ENCODE assay signal across 9 cellular contexts in genomic region chr19:54096642-54097106, GRCh38. TPM values are rescaled to one million over a fixed set of nuclear protein-coding genes. Genes with fewer than 3 reads are reported as not detected.
DNase-seq lines count a peak whose midpoint lies in the region; ATAC-seq and TF ChIP-seq lines count a peak whose summit lies in the region.
"Had no signal": no experiment of that assay in that cellular context is flagged by ENCODE, and none has a peak within 500 bp of the region (broad histone marks: within the 10 kb centered on the region; RNA-seq: fewer than 3 reads in every experiment).

No MANE protein-coding gene starts in this region.

- H2AK9ac ChIP-seq in IMR-90 (replicated peaks; ENCODE audit: low read depth, low read length, poor library complexity), result peak overlapping the region; percentile 37

- in situ Hi-C loops in IMR-90 (cut with MboI; ENCODE audit: low sequenced_read_pairs), result no loop called here
- in situ Hi-C loops in ACHN (cut with HindIII; ENCODE audit: low pct_ligation_motif_present, low pct_unique_long_range_greater_than_20kb, low sequenced_read_pairs), result no loop called here

- H3K27ac Mint-ChIP-seq in activated naive CD8-positive, alpha-beta T cell, result no peak overlapping the region

- H3K14ac ChIP-seq in IMR-90 (replicated peaks; ENCODE audit: low read depth, low read length), result no peak overlapping the region

- H2AK5ac ChIP-seq in IMR-90 (ENCODE audit: low read depth, low read length), result no peak overlapping the region

- peaks cover 9% of the 10 kb centered on the region for H3K27me3 Mint-ChIP-seq in activated naive CD8-positive, alpha-beta T cell

- peaks cover 49% of the 10 kb centered on the region for H3K4me1 ChIP-seq in BLaER1
- H3K4me1 ChIP-seq in IMR-90 (ENCODE audit: control insufficient read depth, insufficient read depth, low read length), result peaks cover 6% of the 10 kb centered on the region
- H3K4me1 ChIP-seq in iPS-18a (ENCODE audit: control insufficient read depth, low read depth, low read length), result peaks cover 8% of the 10 kb centered on the region
- peaks cover 0 to 22% (median 13%) of the 10 kb centered on the region in 4 donors for H3K4me1 ChIP-seq in stomach
- H3K4me1 ChIP-seq in thyroid gland, result peaks cover 5 to 8% of the 10 kb centered on the region in 2 donors

- ATAC-seq in IMR-90 (ENCODE audit: low read depth), result peak; percentile 56

- no TSS peak for BruUV-seq in IMR-90 (replicated peaks; lab: Mats Ljungman, UMichigan)

- H2BK20ac ChIP-seq in IMR-90 (ENCODE audit: low read depth, low read length), result no peak overlapping the region

- TF ChIP-seq EP300 in stomach (IDR thresholded peaks at IDR 0.05), result no peak

- H4K20me1 ChIP-seq in BLaER1 (no peaks in the 10 kb centered on the region), IMR-90 (ENCODE audit: insufficient read depth, low read length) (no peaks in the 10 kb centered on the region)

- CTCF ChIA-PET in IMR-90 (lab: Yijun Ruan, JAX), result interaction anchor here (1.4 kb wide), 1 partner anchor 65 kb away, joined by 3 read pairs; no protein-coding TSS in a partner anchor

- POLR2A ChIA-PET in IMR-90 (lab: Charles Lee; ENCODE audit: unreplicated experiment), result no interaction called here

- DNase-seq in IMR-90, result peak; percentile 17
- no peak for DNase-seq in stomach
- DNase-seq in thyroid gland, result no peak
- no peak for DNase-seq in ACHN
- no peak for DNase-seq in HT-29 (ENCODE audit: low spot score)

- TF ChIP-seq RAD21 in IMR-90 (IDR thresholded peaks at IDR 0.05; ENCODE audit: low read length), result no peak; the same call in 1 of the 2 replicates

- no peak for TF ChIP-seq POLR2A in IMR-90 (IDR thresholded peaks at IDR 0.05; ENCODE audit: low read depth, low read length)
- TF ChIP-seq POLR2A in stomach (IDR thresholded peaks at IDR 0.05), result no peak
- TF ChIP-seq POLR2A in thyroid gland (IDR thresholded peaks at IDR 0.05), result no peak

- H3K27me3 ChIP-seq in BLaER1 (peaks cover 46% of the 10 kb centered on the region), IMR-90 (ENCODE audit: control insufficient read depth, insufficient read depth, low read length) (peaks cover 3% of the 10 kb centered on the region; the same call in 1 of the 2 replicates), iPS-18a (ENCODE audit: control insufficient read depth, insufficient read depth, low read length) (peaks cover 29% of the 10 kb centered on the region), stomach (peaks cover 0 to 31% (median 19%) of the 10 kb centered on the region in 3 donors), thyroid gland (peaks cover 4% of the 10 kb centered on the region)

- H3K36me3 ChIP-seq in BLaER1, result no peaks in the 10 kb centered on the region
- no peaks in the 10 kb centered on the region for H3K36me3 ChIP-seq in IMR-90 (ENCODE audit: control insufficient read depth, insufficient read depth, low read length)
- H3K36me3 ChIP-seq in iPS-18a (ENCODE audit: control insufficient read depth, low read depth, low read length), result no peaks in the 10 kb centered on the region
- H3K36me3 ChIP-seq in stomach, result no peaks in the 10 kb centered on the region
- no peaks in the 10 kb centered on the region for H3K36me3 ChIP-seq in thyroid gland

- no peaks in the 10 kb centered on the region for H3K79me1 ChIP-seq in IMR-90 (ENCODE audit: low read depth in 1 of 2, low read length in 2 of 2)

- 0 out of 2 replicates have a peak overlapping the region, but pooled peaks have one; percentile 8 for H3K4ac ChIP-seq in IMR-90 (ENCODE audit: low read depth, low read length)

- peak overlapping the region; percentile 30; the same call in 1 of the 2 replicates for H4K5ac ChIP-seq in IMR-90 (ENCODE audit: low read depth, low read length)

- H2BK120ac ChIP-seq in IMR-90 (ENCODE audit: low read depth, low read length), result no peak overlapping the region

- H3K4me3 ChIP-seq in BLaER1 (peak overlapping the region; percentile 53; the same call in 1 of the 2 replicates), IMR-90 (ENCODE audit: insufficient read depth, low read depth, low read length) (peak overlapping the region; percentile 38), iPS-18a (ENCODE audit: low read length) (peak overlapping the region; percentile 59), stomach (peak overlapping the region in 3 of 4 donors; percentile 18 to 50 (median 49)), thyroid gland (replicated peaks in 1 of 3) (no peak overlapping the region)

- peaks cover 10% of the 10 kb centered on the region for H3K4me1 Mint-ChIP-seq in activated naive CD8-positive, alpha-beta T cell (ENCODE audit: low read depth)

- no peak overlapping the region for H3K56ac ChIP-seq in IMR-90 (ENCODE audit: extremely low read depth, insufficient read depth, low read length)

- no peaks in the 10 kb centered on the region for H3K9me1 ChIP-seq in IMR-90 (ENCODE audit: insufficient read depth, low read length)

- peaks cover 18% of the 10 kb centered on the region for H3K9me3 ChIP-seq in BLaER1
- H3K9me3 ChIP-seq in IMR-90 (ENCODE audit: control insufficient read depth, insufficient read depth, low read length), result no peaks in the 10 kb centered on the region
- no peaks in the 10 kb centered on the region for H3K9me3 ChIP-seq in iPS-18a (ENCODE audit: control insufficient read depth, low read depth, low read length)
- H3K9me3 ChIP-seq in stomach, result no peaks in the 10 kb centered on the region
- H3K9me3 ChIP-seq in thyroid gland, result no peaks in the 10 kb centered on the region

- peak overlapping the region; percentile 65 for H3K4me3 Mint-ChIP-seq in activated naive CD8-positive, alpha-beta T cell

- dilution Hi-C loops in IMR-90 (cut with HindIII; ENCODE audit: low sequenced_read_pairs, unreplicated experiment), result no loop called here

- 12% methylated on average over 5 of the region's 14 CpGs; no CpG with 5 or more reads in 1 of the 2 experiments for WGBS in IMR-90 (ENCODE audit: extremely low coverage in 2 of 2, insufficient read length in 1 of 2), 2 experiments
- 8 to 17% (median 11%) methylated on average over 14 of the region's 14 CpGs for WGBS in stomach, 5 donors
- 13 to 17% methylated on average over 13 of the region's 14 CpGs for WGBS in thyroid gland, 2 donors

- H3K27ac ChIP-seq in BLaER1 (peak overlapping the region; percentile 37; the same call in 1 of the 2 replicates), IMR-90 (ENCODE audit: insufficient read depth, low read length) (no peak overlapping the region), iPS-18a (ENCODE audit: low read length) (no peak overlapping the region), stomach (peak overlapping the region in 2 of 5 donors; percentile 60 to 72), thyroid gland (no peak overlapping the region)

- intact Hi-C loops in IMR-90 (cut with micrococcal nuclease) (loop anchor here (5.0 to 10.0 kb wide), 2 partner anchors 289 to 762 kb away; partner anchors contain the start of gene ZNF845), stomach (cut with DNase I; ENCODE audit: low total_unique reads) (no loop called here), thyroid gland (cut with DNase I) (no loop called here)

- peak overlapping the region; percentile 97 for H2AFZ ChIP-seq in IMR-90 (replicated peaks; ENCODE audit: low read length, poor library complexity)

- no peaks in the 10 kb centered on the region for H3K9me3 Mint-ChIP-seq in activated naive CD8-positive, alpha-beta T cell (ENCODE audit: low read depth)

- H4K8ac ChIP-seq in IMR-90 (ENCODE audit: low read depth in 2 of 2, low read length in 2 of 2), result peak overlapping the region; percentile 32 to 63; a peak in 3 of 4 replicates

- H3K23ac ChIP-seq in IMR-90 (ENCODE audit: low read depth, low read length), result no peak overlapping the region

- TF ChIP-seq CTCF in IMR-90 (conservative IDR thresholded peaks at IDR 0.05; ENCODE audit: low read depth, low read length), result peak; percentile 34
- TF ChIP-seq CTCF in stomach (IDR thresholded peaks at IDR 0.05), result no peak
- no peak for TF ChIP-seq CTCF in thyroid gland (IDR thresholded peaks at IDR 0.05)

- no peak overlapping the region for H3K18ac ChIP-seq in IMR-90 (ENCODE audit: low read depth, low read length)

- no peaks in the 10 kb centered on the region for H3K36me3 Mint-ChIP-seq in activated naive CD8-positive, alpha-beta T cell

- H2BK15ac ChIP-seq in IMR-90 (ENCODE audit: low read depth, low read length), result no peak overlapping the region

- peak overlapping the region; percentile 41; the same call in 1 of the 2 replicates for H4K91ac ChIP-seq in IMR-90 (ENCODE audit: insufficient read depth, low read depth, low read length)

- H2BK5ac ChIP-seq in IMR-90 (ENCODE audit: low read depth, low read length, poor library complexity, severe bottlenecking), result no peak overlapping the region

- peak overlapping the region; percentile 91 for H3K4me2 ChIP-seq in BLaER1
- H3K4me2 ChIP-seq in IMR-90 (ENCODE audit: low read depth, low read length), result peak overlapping the region; percentile 79

- H3K9ac ChIP-seq in BLaER1, result no peak overlapping the region
- peak overlapping the region; percentile 36; the same call in 1 of the 2 replicates for H3K9ac ChIP-seq in IMR-90 (ENCODE audit: low read depth, low read length)
- peak overlapping the region; percentile 42 for H3K9ac ChIP-seq in iPS-18a (ENCODE audit: low read length)

RNA-seq across cellular contexts. Expression of gene OSCAR, which starts 3.9 kb away (rescaled TPM):
- total RNA-seq in IMR-90 (2012; rRNA removed) (not detected in 2 replicates), stomach (1 to 10 TPM in 1 of 5 donors, under 1 TPM in 1, not detected in 3; 0.45 to 2.6 TPM), thyroid gland (1 to 10 TPM in 1 of 4 donors, under 1 TPM in 2, not detected in 1; 0.39 to 1.1 (median 0.96) TPM)
- polyA plus RNA-seq in IMR-90 (2012; rRNA removed) (0.15 and 0.23 TPM in 2 replicates), stomach (under 1 TPM in 2 of 3 donors, not detected in 1; 0.81 to 0.95 TPM)
- polyA plus RNA-seq in IMR-90 (2012; cell fraction: cytosol; rRNA removed), result 1.2 and 1.3 TPM in 2 replicates
- 1.0 and 1.2 TPM in 2 replicates for polyA plus RNA-seq in IMR-90 (2012; cell fraction: nucleus; rRNA removed; ENCODE audit: low replicate concordance)
- total RNA-seq in HT-29 (2014; rRNA removed; shearing (Covaris generic)), result 0.05 TPM in 1 of 2 replicates, not detected in the other

RNA-seq across cellular contexts. Expression of gene NDUFA3, which starts 6.0 kb away (rescaled TPM):
- total RNA-seq in IMR-90 (2012; rRNA removed), result 7.9 and 24.7 TPM in 2 replicates
- 85.0 and 104 TPM in 2 replicates for polyA plus RNA-seq in IMR-90 (2012; rRNA removed)
- polyA plus RNA-seq in IMR-90 (2012; cell fraction: cytosol; rRNA removed), result 34.3 and 44.6 TPM in 2 replicates
- polyA plus RNA-seq in IMR-90 (2012; cell fraction: nucleus; rRNA removed; ENCODE audit: low replicate concordance), result 26.0 and 29.8 TPM in 2 replicates
- total RNA-seq in stomach, result 100 to 1,000 TPM in 1 of 5 donors, 10 to 100 TPM in 1, 1 to 10 TPM in 2, not detected in 1; 7.0 to 401 (median 16.2) TPM
- polyA plus RNA-seq in stomach, result 100 to 1,000 TPM; 253 to 356 (median 281) TPM
- 100 to 1,000 TPM in 1 of 4 donors, 10 to 100 TPM in 3; 17.7 to 100 (median 52.7) TPM for total RNA-seq in thyroid gland
- total RNA-seq in HT-29 (2014; rRNA removed; shearing (Covaris generic)), result 133 and 176 TPM in 2 replicates

RNA-seq across cellular contexts. Expression of gene TARM1, which starts 15.5 kb away (rescaled TPM):
- total RNA-seq in IMR-90 (2012; rRNA removed) (not detected in 2 replicates), stomach (not detected), thyroid gland (not detected)
- polyA plus RNA-seq in IMR-90 (2012; rRNA removed) (not detected in 2 replicates), stomach (not detected)
- polyA plus RNA-seq in IMR-90 (2012; cell fraction: cytosol; rRNA removed), result not detected in 2 replicates
- not detected in 2 replicates for polyA plus RNA-seq in IMR-90 (2012; cell fraction: nucleus; rRNA removed; ENCODE audit: low replicate concordance)
- not detected in 2 replicates for total RNA-seq in HT-29 (2014; rRNA removed; shearing (Covaris generic))
- total RNA-seq: liver had no signal
- polyA plus RNA-seq: liver had no signal

RNA-seq across cellular contexts. Expression of gene TFPT, which starts 18.8 kb away (rescaled TPM):
- total RNA-seq in IMR-90 (2012; rRNA removed), result 7.9 and 11.9 TPM in 2 replicates
- 17.1 and 20.9 TPM in 2 replicates for polyA plus RNA-seq in IMR-90 (2012; rRNA removed)
- 24.7 and 35.1 TPM in 2 replicates for polyA plus RNA-seq in IMR-90 (2012; cell fraction: cytosol; rRNA removed)
- polyA plus RNA-seq in IMR-90 (2012; cell fraction: nucleus; rRNA removed; ENCODE audit: low replicate concordance), result 10.1 and 11.1 TPM in 2 replicates
- 10 to 100 TPM in 1 of 5 donors, 1 to 10 TPM in 2, under 1 TPM in 1, not detected in 1; 0.45 to 10.9 (median 4.8) TPM for total RNA-seq in stomach
- 10 to 100 TPM; 22.9 to 31.8 (median 23.1) TPM for polyA plus RNA-seq in stomach
- total RNA-seq in thyroid gland, result 10 to 100 TPM in 3 of 4 donors, 1 to 10 TPM in 1; 7.7 to 17.9 (median 13.5) TPM
- 10.7 and 20.0 TPM in 2 replicates for total RNA-seq in HT-29 (2014; rRNA removed; shearing (Covaris generic))

RNA-seq across cellular contexts. Expression of gene PRPF31, which starts 18.9 kb away (rescaled TPM):
- total RNA-seq in IMR-90 (2012; rRNA removed) (66.1 and 66.9 TPM in 2 replicates), stomach (10 to 100 TPM; 22.8 to 98.2 (median 27.8) TPM), thyroid gland (10 to 100 TPM; 53.6 to 66.7 (median 57.1) TPM)
- polyA plus RNA-seq in IMR-90 (2012; rRNA removed) (54.7 and 65.4 TPM in 2 replicates), stomach (10 to 100 TPM; 46.3 to 53.1 (median 46.3) TPM)
- 55.3 and 76.5 TPM in 2 replicates for polyA plus RNA-seq in IMR-90 (2012; cell fraction: cytosol; rRNA removed)
- 104 and 152 TPM in 2 replicates for polyA plus RNA-seq in IMR-90 (2012; cell fraction: nucleus; rRNA removed; ENCODE audit: low replicate concordance)
- total RNA-seq in HT-29 (2014; rRNA removed; shearing (Covaris generic)), result 157 and 165 TPM in 2 replicates

Comparison
In these comparisons a context has a peak if more than half of its experiments do, and no peak if none do; other contexts are left out.
1. H3K4me3 ChIP-seq: peak in BLaER1 (single experiment), IMR-90 (single experiment), iPS-18a (single experiment) and stomach (3 of 4); none in thyroid gland (0 of 3).